ENCODE assay signal across 8 cellular contexts in genomic region chr16:89490386-89491237, GRCh38. TPM values are rescaled to one million over a fixed set of nuclear protein-coding genes. Genes with fewer than 3 reads are reported as not detected.
DNase-seq lines count a peak whose midpoint lies in the region; ATAC-seq and TF ChIP-seq lines count a peak whose summit lies in the region.

TSS of gene ANKRD11 (minus strand) at chr16:89490561. CDS start at chr16:89317019, 173,542 bp downstream.

- H3K27me3 Mint-ChIP-seq in activated T-helper 17 cell treated with anti-CD3 and anti-CD28 coated beads, Interleukin-2, amount 50 U/mL, for 72 hours = no peaks in the 10 kb centered on the region
- no peaks in the 10 kb centered on the region for H3K27me3 Mint-ChIP-seq in naive thymus-derived CD8-positive, alpha-beta T cell

- H3K4me3 ChIP-seq in LNCaP clone FGC (ENCODE audit: low read depth, low read length) (peak within 1 kb of the TSS; percentile 71), fibroblast of lung (replicated peaks in 1 of 4; ENCODE audit: control extremely low read depth in 1 of 4, insufficient read depth in 1 of 4, low read depth in 3 of 4, low read length in 4 of 4) (peak within 1 kb of the TSS; percentile 74 to 83 (median 80))

- no peaks in the 10 kb centered on the region for H3K9me3 ChIP-seq in fibroblast of lung (ENCODE audit: control insufficient read depth, insufficient read depth, low read depth, low read length)

- H3K4me1 Mint-ChIP-seq in activated T-helper 17 cell treated with anti-CD3 and anti-CD28 coated beads, Interleukin-2, amount 50 U/mL, for 72 hours = peaks cover 26% of the 10 kb centered on the region
- H3K4me1 Mint-ChIP-seq in naive thymus-derived CD8-positive, alpha-beta T cell = peaks cover 30 to 67% (median 63%) of the 10 kb centered on the region in 4 donors

- H3K27me3 ChIP-seq in fibroblast of lung (ENCODE audit: control insufficient read depth, insufficient read depth, low read length) = no peaks in the 10 kb centered on the region

- peak within 1 kb of the TSS; percentile 97 for H3K4me3 Mint-ChIP-seq in activated T-helper 17 cell treated with anti-CD3 and anti-CD28 coated beads, Interleukin-2, amount 50 U/mL, for 72 hours
- peak within 1 kb of the TSS; percentile 92 to 97 (median 94) for H3K4me3 Mint-ChIP-seq in naive thymus-derived CD8-positive, alpha-beta T cell

- peak within 1 kb of the TSS; percentile 94 for H3K27ac Mint-ChIP-seq in activated T-helper 17 cell treated with anti-CD3 and anti-CD28 coated beads, Interleukin-2, amount 50 U/mL, for 72 hours
- peak within 1 kb of the TSS; percentile 94 to 99 (median 97) for H3K27ac Mint-ChIP-seq in naive thymus-derived CD8-positive, alpha-beta T cell

- no peak for TF ChIP-seq CTCF in LNCaP clone FGC (IDR thresholded peaks at IDR 0.05; ENCODE audit: control insufficient read depth, extremely low read depth, insufficient read depth)
- no peak for TF ChIP-seq CTCF in RWPE1 (conservative IDR thresholded peaks at IDR 0.05; ENCODE audit: low read depth)
- no peak for TF ChIP-seq CTCF in fibroblast of lung (conservative IDR thresholded peaks at IDR 0.05 in 1 of 2, IDR thresholded peaks at IDR 0.05 in 1 of 2; ENCODE audit: low read depth in 1 of 2, low read length in 2 of 2)

- H3K4me2 ChIP-seq in fibroblast of lung (ENCODE audit: extremely low read depth, insufficient read depth, low read length) = peak within 1 kb of the TSS; percentile 82

- peaks cover 6% of the 10 kb centered on the region for H4K20me1 ChIP-seq in fibroblast of lung (ENCODE audit: control insufficient read depth, extremely low read depth, insufficient read depth, low read length)

- POLR2A ChIA-PET in RWPE1 (lab: Yijun Ruan, JAX; ENCODE audit: low non-redundant PET) = no interaction called here
- POLR2A ChIA-PET in naive thymus-derived CD8-positive, alpha-beta T cell (lab: Charles Lee) = interaction anchor here (0.6 to 5.0 kb wide), 14 partner anchors 10 to 243 kb away, joined by 3 to 74 read pairs (median 6); partner anchors contain the start of gene SPG7

- CTCF ChIA-PET in RWPE1 (lab: Yijun Ruan, JAX) = no interaction called here

- H3K4me1 ChIP-seq in fibroblast of lung (ENCODE audit: control insufficient read depth, extremely low read depth, insufficient read depth, low read length) = peaks cover 8% of the 10 kb centered on the region

- no peak within 1 kb of the TSS for H2AFZ ChIP-seq in fibroblast of lung (ENCODE audit: low read length)

- peaks cover 37% of the 10 kb centered on the region for H3K36me3 Mint-ChIP-seq in activated T-helper 17 cell treated with anti-CD3 and anti-CD28 coated beads, Interleukin-2, amount 50 U/mL, for 72 hours (ENCODE audit: low read depth)
- H3K36me3 Mint-ChIP-seq in naive thymus-derived CD8-positive, alpha-beta T cell = peaks cover 0 to 17% (median 2%) of the 10 kb centered on the region in 3 donors

- peaks cover 48% of the 10 kb centered on the region for H3K79me2 ChIP-seq in fibroblast of lung (ENCODE audit: control insufficient read depth, insufficient read depth, low read length)

- H3K27ac ChIP-seq in RWPE1 (peak within 1 kb of the TSS; percentile 96), fibroblast of lung (ENCODE audit: insufficient read depth, low read length) (peak within 1 kb of the TSS; percentile 94)

- ATAC-seq in activated T-helper 17 cell treated with anti-CD3 and anti-CD28 coated beads, Interleukin-2, amount 50 U/mL, for 72 hours (replicated peaks) = peak; percentile 94
- ATAC-seq in naive thymus-derived CD8-positive, alpha-beta T cell = peak; percentile 82 to 86

- peaks cover 2% of the 10 kb centered on the region for H3K36me3 ChIP-seq in fibroblast of lung (ENCODE audit: control insufficient read depth, insufficient read depth, low read length)

- H3K9me3 Mint-ChIP-seq in activated T-helper 17 cell treated with anti-CD3 and anti-CD28 coated beads, Interleukin-2, amount 50 U/mL, for 72 hours = no peaks in the 10 kb centered on the region
- no peaks in the 10 kb centered on the region for H3K9me3 Mint-ChIP-seq in naive thymus-derived CD8-positive, alpha-beta T cell

- DNase-seq in Daoy (ENCODE audit: low read depth) = peak; percentile 99
- DNase-seq in GOT3 (lab: John Stamatoyannopoulos, UW) = peak; percentile 98
- DNase-seq in LNCaP clone FGC (ENCODE audit: low read depth) = peak; percentile 99
- DNase-seq in RWPE1 (ENCODE audit: low spot score) = peak; percentile 100
- DNase-seq in fibroblast of lung (ENCODE audit: low read depth in 2 of 2) = peak; percentile 100
- peak; percentile 92 to 100 (median 98) for DNase-seq in naive thymus-derived CD8-positive, alpha-beta T cell
- peak; percentile 94 to 99 (median 98) for DNase-seq in stimulated activated naive CD4-positive, alpha-beta T cell (lab: John Stamatoyannopoulos, UW)

- H3K9ac ChIP-seq in fibroblast of lung (ENCODE audit: insufficient read depth, low read length) = peak within 1 kb of the TSS; percentile 97

RNA-seq across cellular contexts. Expression of gene ANKRD11, which starts in this region (rescaled TPM):
- total RNA-seq in Daoy (2014; rRNA removed; shearing (Covaris generic)) = 21.5 and 27.8 TPM in 2 replicates
- 100 to 1,000 TPM; 166 to 178 TPM for total RNA-seq in activated T-helper 17 cell treated with anti-CD3 and anti-CD28 coated beads, Interleukin-2, amount 50 U/mL, for 72 hours
- 39.8 and 71.2 TPM in 2 replicates for total RNA-seq in fibroblast of lung
- polyA plus RNA-seq in fibroblast of lung = 41.5 and 48.8 TPM in 2 replicates
- 75.2 and 76.7 TPM in 2 replicates for polyA plus RNA-seq in fibroblast of lung (2012)
- 102 and 109 TPM in 2 replicates for polyA minus RNA-seq in fibroblast of lung (ENCODE audit: low replicate concordance)
- 100 to 1,000 TPM; 326 to 328 TPM for total RNA-seq in naive thymus-derived CD8-positive, alpha-beta T cell
- 10 to 100 TPM in 2 of 3 donors, 1 to 10 TPM in 1; 8.9 to 61.1 (median 13.9) TPM for polyA plus RNA-seq in naive thymus-derived CD8-positive, alpha-beta T cell

Comparison
In these comparisons a context has a peak if more than half of its experiments do, and no peak if none do; other contexts are left out.
1. Peak in every context shown above with its lines: DNase-seq, ATAC-seq, H3K4me3 ChIP-seq and H3K27ac ChIP-seq.